ENCODE assay signal across 15 cellular contexts in genomic region chrX:102765794-102766193, GRCh38. TPM values are rescaled to one million over a fixed set of nuclear protein-coding genes. Genes with fewer than 3 reads are reported as not detected.
A peak's percentile ranks its signal among the peaks of the same experiment; 100 is the strongest.
DNase-seq lines count a peak whose midpoint lies in the region; ATAC-seq, FAIRE-seq and TF ChIP-seq lines count a peak whose summit lies in the region.
"Had no signal": no experiment of that assay in that cellular context is flagged by ENCODE, and none has a peak within 500 bp of the region (broad histone marks: within the 10 kb centered on the region; RNA-seq: fewer than 3 reads in every experiment).

No MANE protein-coding gene starts in this region.

- ATAC-seq in HG02798 (IDR thresholded peaks at IDR 0.05; ENCODE audit: poor library complexity, unreplicated experiment), result no peak
- ATAC-seq in HG02571 (IDR thresholded peaks at IDR 0.05; ENCODE audit: unreplicated experiment), result no peak
- ATAC-seq: activated CD8-positive, alpha-beta memory T cell treated with anti-CD3 and anti-CD28 coated beads, Interleukin-2, amount 10 ng/mL, durations not matched to agents 7 days and 5 days; K562 had no signal

- no peak for FAIRE-seq in bronchial epithelial cell (lab: Jason Lieb, UNC)
- FAIRE-seq: K562, urothelium cell line had no signal

- H3K27me3 ChIP-seq in bronchial epithelial cell (ENCODE audit: control insufficient read depth, insufficient read depth, low read length) (no peaks in the 10 kb centered on the region), muscle layer of colon (ENCODE audit: control insufficient read depth in 1 of 2, insufficient read depth in 2 of 2, low read length in 2 of 2) (no peaks in the 10 kb centered on the region), brain microvascular endothelial cell (replicated peaks) (no peaks in the 10 kb centered on the region)

- peaks cover 16% of the 10 kb centered on the region for H3K4me1 ChIP-seq in muscle layer of colon (ENCODE audit: insufficient read depth, low read length)

- H3K9me3 ChIP-seq in muscle layer of colon (ENCODE audit: low read length), result no peaks in the 10 kb centered on the region

- H3K36me3 ChIP-seq in bronchial epithelial cell (ENCODE audit: control insufficient read depth, insufficient read depth, low read length) (no peaks in the 10 kb centered on the region), muscle layer of colon (ENCODE audit: insufficient read depth, low read length) (no peaks in the 10 kb centered on the region), brain microvascular endothelial cell (replicated peaks) (no peaks in the 10 kb centered on the region)

- TF ChIP-seq CTCF in AG09309 (IDR thresholded peaks at IDR 0.05; ENCODE audit: control insufficient read depth, insufficient read depth, low read depth, low read length, missing control alignments), result no peak
- TF ChIP-seq CTCF in bronchial epithelial cell (IDR thresholded peaks at IDR 0.05; ENCODE audit: insufficient read depth, low read length, severe bottlenecking), result no peak
- TF ChIP-seq CTCF in brain microvascular endothelial cell (IDR thresholded peaks at IDR 0.05; ENCODE audit: low read depth, low read length, missing control alignments), result no peak

- no peak overlapping the region for H3K9ac ChIP-seq in muscle layer of colon (ENCODE audit: low read length)

- in situ Hi-C loops in brain microvascular endothelial cell (cut with HindIII; ENCODE audit: low pct_ligation_motif_present, low sequenced_read_pairs), result no loop called here

- H3K4me3 ChIP-seq in AG09309 (ENCODE audit: control insufficient read depth, low read depth, low read length), result no peak overlapping the region
- H3K4me3 ChIP-seq in bronchial epithelial cell (ENCODE audit: low read depth, low read length), result no peak overlapping the region
- H3K4me3 ChIP-seq in muscle layer of colon (ENCODE audit: low read depth in 1 of 2, low read length in 2 of 2), result no peak overlapping the region
- H3K4me3 ChIP-seq in brain microvascular endothelial cell (ENCODE audit: low read depth, low read length), result no peak overlapping the region
- H3K4me3 ChIP-seq: K562, skin epidermis had no signal

- DNase-seq in AG09309 (ENCODE audit: low read depth), result peak; percentile 23
- DNase-seq in HS-27A (ENCODE audit: low read depth), result peak; percentile 19
- peak; percentile 46 for DNase-seq in bronchial epithelial cell (ENCODE audit: low read depth)
- no peak for DNase-seq in brain microvascular endothelial cell
- no peak for DNase-seq in NCI-H510A treated with DMSO at 0.1 percent for 48 hours (lab: John Stamatoyannopoulos, UW)
- DNase-seq: activated CD8-positive, alpha-beta memory T cell treated with anti-CD3 and anti-CD28 coated beads, Interleukin-2, amount 10 ng/mL, durations not matched to agents 7 days and 5 days; activated naive CD8-positive, alpha-beta T cell treated with anti-CD3 and anti-CD28 coated beads, Interleukin-2, amount 10 ng/mL, durations not matched to agents 7 days and 5 days; naive B cell; NCI-H2171 treated with DMSO at 0.1 percent for 48 hours had no signal

- H3K27ac ChIP-seq in muscle layer of colon (ENCODE audit: low read depth, low read length), result peak overlapping the region; percentile 3
- no peak overlapping the region for H3K27ac ChIP-seq in brain microvascular endothelial cell

RNA-seq across cellular contexts. Expression of gene GPRASP3, which starts 45.3 kb away (rescaled TPM):
- 1.8 and 2.6 TPM in 2 replicates for total RNA-seq in bronchial epithelial cell

RNA-seq across cellular contexts. Expression of gene GPRASP2, which starts 53.5 kb away (rescaled TPM):
- total RNA-seq in bronchial epithelial cell, result 4.2 and 9.6 TPM in 2 replicates

Comparison
In these comparisons a context has a peak if more than half of its experiments do, and no peak if none do; other contexts are left out.
1. DNase-seq: peak in AG09309 (single experiment), HS-27A (single experiment) and bronchial epithelial cell (single experiment); none in brain microvascular endothelial cell (single experiment) and NCI-H510A treated with DMSO at 0.1 percent for 48 hours (single experiment).